8 cellular contexts compared by ENCODE assay signal in the genomic region with DNA sequence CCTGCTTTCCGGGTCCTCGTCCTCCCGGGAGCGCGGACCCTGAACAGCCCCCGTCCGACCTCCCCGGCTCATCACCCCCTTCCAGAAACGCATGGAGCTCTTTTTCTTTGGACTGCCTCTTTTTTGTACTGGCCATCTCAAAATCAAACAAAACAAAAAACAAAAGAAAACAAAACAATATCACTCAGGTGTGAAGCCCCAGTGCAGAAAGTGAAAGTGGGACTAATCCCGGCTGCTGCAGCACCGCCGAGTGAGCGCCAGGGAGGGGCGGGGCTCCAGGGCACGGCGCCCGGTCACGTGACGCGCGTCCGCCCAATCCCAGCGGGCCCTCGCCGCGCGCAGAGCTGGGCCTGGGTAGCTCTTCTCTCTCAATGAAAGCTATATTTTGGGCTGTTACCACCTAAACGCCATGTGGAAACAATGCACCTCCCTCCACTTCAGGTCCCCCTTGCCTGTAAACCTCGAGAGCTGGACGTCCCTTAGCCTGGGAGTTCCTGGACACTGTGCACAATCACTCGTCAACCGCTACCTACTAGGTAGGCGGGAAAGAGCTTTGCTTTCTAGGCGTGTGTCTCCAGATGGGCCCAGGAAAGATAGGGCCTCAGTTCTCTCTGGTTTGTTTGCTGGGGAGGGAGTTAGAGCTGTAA.
DNase-seq lines count a peak whose midpoint lies in the region; ATAC-seq and TF ChIP-seq lines count a peak whose summit lies in the region.

No MANE protein-coding gene starts in this region.

- TF ChIP-seq CTCF in AG10803 (conservative IDR thresholded peaks at IDR 0.05; ENCODE audit: low read length) (no peak), dorsolateral prefrontal cortex (IDR thresholded peaks at IDR 0.05 in 54 of 56, conservative IDR thresholded peaks at IDR 0.05 in 2 of 56; ENCODE audit: low read depth in 1 of 56, partially characterized antibody in 56 of 56) (peak in 5 of 56 donors; percentile 10 to 18 (median 11)), lower lobe of right lung (IDR thresholded peaks at IDR 0.05) (no peak)

- DNase-seq in AG10803 (ENCODE audit: low read depth) (peak; percentile 73), NCI-H345 treated with DMSO at 0.1 percent for 48 hours (lab: John Stamatoyannopoulos, UW; ENCODE audit: unreplicated experiment) (peak; percentile 84), dorsolateral prefrontal cortex (peak in 9 of 10 donors; percentile 36 to 87 (median 59)), lower lobe of right lung (peak; percentile 89)
- peak; percentile 65 to 76 for DNase-seq in activated CD4-positive, alpha-beta T cell treated with anti-CD3 and anti-CD28 coated beads, Interleukin-2, amount 50 U/mL, for 24 hours (ENCODE audit: low read depth in 1 of 2, low spot score in 1 of 2)
- peak; percentile 71 to 81 (median 79) for DNase-seq in stimulated activated CD4-positive, alpha-beta T cell treated with anti-CD3 and anti-CD28 coated beads, TNF-alpha, amount 100 ng/mL, for 1 hour (ENCODE audit: low read depth in 3 of 3, low spot score in 1 of 3)

- peak overlapping the region in 27 of 59 donors; percentile 0 to 87 (median 37) for H3K27ac ChIP-seq in dorsolateral prefrontal cortex
- H3K27ac ChIP-seq in lower lobe of right lung, result peak overlapping the region; percentile 59

- H3K4me3 ChIP-seq in AG10803 (ENCODE audit: low read length), result peak overlapping the region; percentile 80
- H3K4me3 ChIP-seq in dorsolateral prefrontal cortex, result peak overlapping the region; percentile 18 to 75 (median 63)
- H3K4me3 ChIP-seq in lower lobe of right lung, result peak overlapping the region; percentile 77

- H3K27me3 ChIP-seq in dorsolateral prefrontal cortex (peaks cover 0 to 100% (median 93%) of the 10 kb centered on the region in 45 donors), lower lobe of right lung (ENCODE audit: low read depth) (peaks cover 73% of the 10 kb centered on the region)

- no peaks in the 10 kb centered on the region for H3K9me3 ChIP-seq in lower lobe of right lung

- peak; percentile 68 for ATAC-seq in GM19025 (IDR thresholded peaks at IDR 0.05; ENCODE audit: low read depth, unreplicated experiment)
- peak; percentile 84 for ATAC-seq in HG03175 (IDR thresholded peaks at IDR 0.05; ENCODE audit: unreplicated experiment)
- ATAC-seq in lower lobe of right lung, result peak; percentile 96 to 99

- no peaks in the 10 kb centered on the region for H3K36me3 ChIP-seq in lower lobe of right lung

- intact Hi-C loops in dorsolateral prefrontal cortex (cut with DNase I) (loop anchor here (10.0 kb wide), 1 partner anchor 92 kb away; a partner anchor contains a TSS), lower lobe of right lung (cut with DNase I) (loop anchor here (5.0 kb wide), 1 partner anchor 95 kb away; a partner anchor contains a TSS)

- peaks cover 24% of the 10 kb centered on the region for H3K4me1 ChIP-seq in lower lobe of right lung
